Comparison of ENCODE assay signal across 16 cellular contexts in genomic region chr15:58467722-58468436, GRCh38. TPM values are rescaled to one million over a fixed set of nuclear protein-coding genes. Genes with fewer than 3 reads are reported as not detected.
DNase-seq lines count a peak whose midpoint lies in the region; ATAC-seq and TF ChIP-seq lines count a peak whose summit lies in the region.
"Had no signal": no experiment of that assay in that cellular context is flagged by ENCODE, and none has a peak within 500 bp of the region (broad histone marks: within the 10 kb centered on the region; RNA-seq: fewer than 3 reads in every experiment).

No MANE protein-coding gene starts in this region.

- TF ChIP-seq EP300 in sigmoid colon (IDR thresholded peaks at IDR 0.05), result no peak

- H3K4me1 Mint-ChIP-seq in activated T-cell treated with anti-CD3 and anti-CD28 coated beads, Interleukin-2, amount 50 U/mL, for 72 hours (ENCODE audit: low read depth), result peaks cover 78% of the 10 kb centered on the region

- H3K4me3 Mint-ChIP-seq in activated T-cell treated with anti-CD3 and anti-CD28 coated beads, Interleukin-2, amount 50 U/mL, for 72 hours, result no peak overlapping the region
- H3K4me3 Mint-ChIP-seq: activated CD4-positive, alpha-beta T cell treated with anti-CD3 and anti-CD28 coated beads for 36 hours had no signal

- intact Hi-C loops in sigmoid colon (cut with DNase I), result no loop called here

- no peak overlapping the region for H3K27ac ChIP-seq in sigmoid colon
- H3K27ac ChIP-seq: esophagus muscularis mucosa, suprapubic skin had no signal

- no peaks in the 10 kb centered on the region for H3K9me3 Mint-ChIP-seq in activated T-cell treated with anti-CD3 and anti-CD28 coated beads, Interleukin-2, amount 50 U/mL, for 72 hours

- TF ChIP-seq CTCF in epithelial cell of proximal tubule (conservative IDR thresholded peaks at IDR 0.05; ENCODE audit: low read depth, low read length) (no peak), sigmoid colon (IDR thresholded peaks at IDR 0.05) (no peak)

- ATAC-seq in GM19328 (IDR thresholded peaks at IDR 0.05; ENCODE audit: unreplicated experiment), result no peak
- ATAC-seq in activated T-cell treated with anti-CD3 and anti-CD28 coated beads, Interleukin-2, amount 50 U/mL, for 72 hours (replicated peaks in 1 of 2), result no peak
- ATAC-seq: activated CD4-positive, alpha-beta T cell treated with anti-CD3 and anti-CD28 coated beads for 36 hours; Panc1 had no signal

- DNase-seq in COLO668 (lab: John Stamatoyannopoulos, UW; ENCODE audit: unreplicated experiment) (peak; percentile 39), NCI-H526 treated with DMSO at 0.1 percent for 48 hours (lab: John Stamatoyannopoulos, UW) (peak; percentile 78), epithelial cell of proximal tubule (ENCODE audit: low read depth) (peak; percentile 89), non-pigmented ciliary epithelial cell (ENCODE audit: low read depth) (peak; percentile 31), occipital lobe (lab: John Stamatoyannopoulos, UW) (no peak), sigmoid colon (no peak)
- no peak for DNase-seq in activated T-cell treated with anti-CD3 and anti-CD28 coated beads, Interleukin-2, amount 50 U/mL, for 72 hours
- DNase-seq: activated CD4-positive, alpha-beta T cell treated with anti-CD3 and anti-CD28 coated beads for 36 hours; amniotic stem cell; cortex of kidney; DND-41 had no signal

- H3K36me3 ChIP-seq in sigmoid colon, result no peaks in the 10 kb centered on the region
- H3K36me3 ChIP-seq: esophagus muscularis mucosa, suprapubic skin had no signal

- 89 to 91% methylated on average over 9 of the region's 9 CpGs for WGBS in sigmoid colon, 2 donors

- no peaks in the 10 kb centered on the region for H3K27me3 ChIP-seq in sigmoid colon
- H3K27me3 ChIP-seq: esophagus muscularis mucosa, suprapubic skin had no signal

- no peaks in the 10 kb centered on the region for H3K36me3 Mint-ChIP-seq in activated T-cell treated with anti-CD3 and anti-CD28 coated beads, Interleukin-2, amount 50 U/mL, for 72 hours (ENCODE audit: insufficient read depth in 2 of 2)

- peaks cover 0 to 8% (median 2%) of the 10 kb centered on the region in 4 donors for H3K4me1 ChIP-seq in sigmoid colon

- no peaks in the 10 kb centered on the region for H3K9me3 ChIP-seq in sigmoid colon
- H3K9me3 ChIP-seq: esophagus muscularis mucosa, suprapubic skin had no signal

- no peak for TF ChIP-seq POLR2A in sigmoid colon (IDR thresholded peaks at IDR 0.05)

- H3K27me3 Mint-ChIP-seq in activated T-cell treated with anti-CD3 and anti-CD28 coated beads, Interleukin-2, amount 50 U/mL, for 72 hours (ENCODE audit: low read depth), result no peaks in the 10 kb centered on the region
- H3K27me3 Mint-ChIP-seq: activated CD4-positive, alpha-beta T cell treated with anti-CD3 and anti-CD28 coated beads for 36 hours had no signal

- H3K4me3 ChIP-seq in epithelial cell of proximal tubule (ENCODE audit: low read depth, low read length) (peak overlapping the region; percentile 19), sigmoid colon (no peak overlapping the region)
- H3K4me3 ChIP-seq: esophagus muscularis mucosa, suprapubic skin had no signal

- no peak overlapping the region for H3K27ac Mint-ChIP-seq in activated T-cell treated with anti-CD3 and anti-CD28 coated beads, Interleukin-2, amount 50 U/mL, for 72 hours
- H3K27ac Mint-ChIP-seq: activated CD4-positive, alpha-beta T cell treated with anti-CD3 and anti-CD28 coated beads for 36 hours had no signal

RNA-seq across cellular contexts. Expression of gene LIPC, which starts 36.1 kb away (rescaled TPM):
- 1.1 and 12.9 TPM in 2 replicates for total RNA-seq in epithelial cell of proximal tubule
- 0.16 TPM for total RNA-seq in occipital lobe
- under 1 TPM in 2 of 4 donors, not detected in 2; 0.36 to 0.83 TPM for total RNA-seq in sigmoid colon
- polyA plus RNA-seq in sigmoid colon, result 1 to 10 TPM in 2 of 3 donors, under 1 TPM in 1; 0.63 to 3.0 (median 1.8) TPM
- total RNA-seq in activated T-cell treated with anti-CD3 and anti-CD28 coated beads, Interleukin-2, amount 50 U/mL, for 72 hours, result 1 to 10 TPM in 1 of 2 donors, under 1 TPM in 1; 0.93 to 2.2 TPM
- total RNA-seq: osteocyte had no signal

Comparison
In these comparisons a context has a peak if more than half of its experiments do, and no peak if none do; other contexts are left out.
1. DNase-seq: peak in COLO668 (single experiment), NCI-H526 treated with DMSO at 0.1 percent for 48 hours (single experiment), epithelial cell of proximal tubule (single experiment) and non-pigmented ciliary epithelial cell (single experiment); none in occipital lobe (single experiment), sigmoid colon (single experiment) and activated T-cell treated with anti-CD3 and anti-CD28 coated beads, Interleukin-2, amount 50 U/mL, for 72 hours (0 of 2).